ENCODE assay signal across 8 cellular contexts in genomic region chr9:84669008-84669292, GRCh38. TPM values are rescaled to one million over a fixed set of nuclear protein-coding genes. Genes with fewer than 3 reads are reported as not detected.
A peak's percentile ranks its signal among the peaks of the same experiment; 100 is the strongest.
DNase-seq lines count a peak whose midpoint lies in the region; ATAC-seq and TF ChIP-seq lines count a peak whose summit lies in the region.

No MANE protein-coding gene starts in this region.

- no peak for DNase-seq in cardiac muscle cell (ENCODE audit: low read depth in 1 of 2, low spot score in 1 of 2)
- no peak for DNase-seq in Right ventricle myocardium superior
- no peak for DNase-seq in breast epithelium (ENCODE audit: low spot score in 2 of 2)
- peak; percentile 33 for DNase-seq in mesenchymal stem cell
- DNase-seq in upper lobe of left lung = no peak
- no peak for DNase-seq in NAMALWA (ENCODE audit: low spot score)
- no peak for DNase-seq in KBM-7

- no peak overlapping the region for H3K23ac ChIP-seq in mesenchymal stem cell (ENCODE audit: low read length in 2 of 2)

- no peak overlapping the region for H2AFZ ChIP-seq in mesenchymal stem cell (ENCODE audit: low read depth, low read length)

- no peak overlapping the region for H4K8ac ChIP-seq in mesenchymal stem cell (ENCODE audit: low read length)

- peak overlapping the region; percentile 78 for H3K4me2 ChIP-seq in mesenchymal stem cell (ENCODE audit: low read length, poor library complexity, severe bottlenecking)

- H2BK120ac ChIP-seq in mesenchymal stem cell (ENCODE audit: low read depth, low read length) = no peak overlapping the region

- WGBS in mesenchymal stem cell = 0% methylated on average over 4 of the region's 8 CpGs
- WGBS in upper lobe of left lung, 2 donors = 2% methylated on average over 8 of the region's 8 CpGs

- H3K4me3 ChIP-seq in cardiac muscle cell = peak overlapping the region; percentile 32
- H3K4me3 ChIP-seq in breast epithelium = peak overlapping the region; percentile 68 to 84 (median 69)
- peak overlapping the region in 1 of 2 experiments; percentile 81 for H3K4me3 ChIP-seq in mesenchymal stem cell (ENCODE audit: insufficient read depth in 1 of 2, low read depth in 1 of 2, low read length in 2 of 2)
- H3K4me3 ChIP-seq in upper lobe of left lung = peak overlapping the region in 3 of 4 donors; percentile 35 to 53 (median 53)

- H4K91ac ChIP-seq in mesenchymal stem cell (ENCODE audit: low read length) = no peak overlapping the region

- TF ChIP-seq CTCF in cardiac muscle cell (IDR thresholded peaks at IDR 0.05; ENCODE audit: low read depth, low read length) (no peak), breast epithelium (IDR thresholded peaks at IDR 0.05) (no peak), upper lobe of left lung (IDR thresholded peaks at IDR 0.05) (no peak)

- H3K9ac ChIP-seq in mesenchymal stem cell (ENCODE audit: low read length) = peak overlapping the region; percentile 62

- H3K27me3 ChIP-seq in cardiac muscle cell = peaks cover 78% of the 10 kb centered on the region
- H3K27me3 ChIP-seq in breast epithelium = peaks cover 3 to 9% of the 10 kb centered on the region in 2 donors
- peaks cover 38 to 50% of the 10 kb centered on the region in 2 experiments for H3K27me3 ChIP-seq in mesenchymal stem cell (ENCODE audit: control insufficient read depth in 1 of 2, insufficient read depth in 1 of 2, low read length in 2 of 2)
- peaks cover 0 to 12% (median 6%) of the 10 kb centered on the region in 4 donors for H3K27me3 ChIP-seq in upper lobe of left lung

- ATAC-seq in Right ventricle myocardium superior (ENCODE audit: poor library complexity) = no peak
- no peak for ATAC-seq in upper lobe of left lung (ENCODE audit: low FRiP score in 2 of 2)
- no peak for ATAC-seq in HG03457 (IDR thresholded peaks at IDR 0.05; ENCODE audit: unreplicated experiment)

- intact Hi-C loops in Right ventricle myocardium superior (cut with DNase I) = no loop called here
- intact Hi-C loops in breast epithelium (cut with DNase I; ENCODE audit: low total_unique reads) = loop anchor here (10.0 kb wide), 1 partner anchor 286 kb away; no protein-coding TSS in a partner anchor

- H3K18ac ChIP-seq in mesenchymal stem cell (ENCODE audit: low read depth in 1 of 2, low read length in 2 of 2) = no peak overlapping the region

- TF ChIP-seq EP300 in upper lobe of left lung (IDR thresholded peaks at IDR 0.05) = no peak

- no peak overlapping the region for H2BK12ac ChIP-seq in mesenchymal stem cell (ENCODE audit: low read length in 2 of 2)

- H3K27ac ChIP-seq in cardiac muscle cell (no peak overlapping the region), breast epithelium (peak overlapping the region; percentile 96 to 97), mesenchymal stem cell (ENCODE audit: low read length, poor library complexity, severe bottlenecking) (no peak overlapping the region), upper lobe of left lung (peak overlapping the region in 1 of 4 donors; percentile 80)

- no peak overlapping the region for H3K14ac ChIP-seq in mesenchymal stem cell (ENCODE audit: low read length in 2 of 2)

- in situ Hi-C loops in KBM-7 (cut with MboI; ENCODE audit: low pct_unique_long_range_greater_than_20kb, low sequenced_read_pairs) = no loop called here

- TF ChIP-seq POLR2A in breast epithelium (IDR thresholded peaks at IDR 0.05) = no peak
- TF ChIP-seq POLR2A in upper lobe of left lung (IDR thresholded peaks at IDR 0.05) = no peak

- H3K4me1 ChIP-seq in cardiac muscle cell (ENCODE audit: low read depth) (peaks cover 8% of the 10 kb centered on the region), breast epithelium (no peaks in the 10 kb centered on the region), mesenchymal stem cell (ENCODE audit: control insufficient read depth, insufficient read depth, low read depth, low read length) (peaks cover 26% of the 10 kb centered on the region), upper lobe of left lung (peaks cover 25 to 36% (median 31%) of the 10 kb centered on the region in 4 donors)

- H2BK5ac ChIP-seq in mesenchymal stem cell (ENCODE audit: low read depth, low read length, poor library complexity, severe bottlenecking) = no peak overlapping the region

- H2BK15ac ChIP-seq in mesenchymal stem cell (ENCODE audit: low read depth, poor library complexity, severe bottlenecking) = no peak overlapping the region

- H3K9me3 ChIP-seq in cardiac muscle cell (ENCODE audit: low read depth) (no peaks in the 10 kb centered on the region), breast epithelium (peaks cover 0 to 5% of the 10 kb centered on the region in 2 donors), mesenchymal stem cell (ENCODE audit: control insufficient read depth, low read length) (no peaks in the 10 kb centered on the region), upper lobe of left lung (no peaks in the 10 kb centered on the region)

- no peak overlapping the region for H3K4ac ChIP-seq in mesenchymal stem cell (ENCODE audit: low read depth in 1 of 2, low read length in 2 of 2)

- H2AK5ac ChIP-seq in mesenchymal stem cell (ENCODE audit: low read length, severe bottlenecking) = no peak overlapping the region

- H3K79me1 ChIP-seq in mesenchymal stem cell (replicated peaks; ENCODE audit: low read length, poor library complexity, severe bottlenecking) = no peaks in the 10 kb centered on the region

- H3K36me3 ChIP-seq in cardiac muscle cell (no peaks in the 10 kb centered on the region), breast epithelium (no peaks in the 10 kb centered on the region), mesenchymal stem cell (ENCODE audit: control insufficient read depth in 1 of 2, insufficient read depth in 2 of 2, low read depth in 1 of 2, low read length in 2 of 2) (no peaks in the 10 kb centered on the region), upper lobe of left lung (no peaks in the 10 kb centered on the region)

RNA-seq across cellular contexts. Expression of gene NTRK2, which starts 0.6 kb away (rescaled TPM):
- 1.3 and 2.5 TPM in 2 replicates for total RNA-seq in cardiac muscle cell
- 0.74 and 1.3 TPM in 2 replicates for polyA plus RNA-seq in cardiac muscle cell
- 4.5 TPM for total RNA-seq in Right ventricle myocardium superior
- 100 to 1,000 TPM in 2 of 3 donors, 10 to 100 TPM in 1; 25.9 to 134 (median 112) TPM for total RNA-seq in breast epithelium
- 0.17 TPM for polyA plus RNA-seq in mesenchymal stem cell (2013, experiment 1 of 2)
- polyA plus RNA-seq in mesenchymal stem cell (2013, experiment 2 of 2) = 0.18 TPM
- 10 to 100 TPM in 1 of 6 donors, 1 to 10 TPM in 3, under 1 TPM in 2; 0.30 to 16.8 (median 2.6) TPM for total RNA-seq in upper lobe of left lung

Comparison
In these comparisons a context has a peak if more than half of its experiments do, and no peak if none do; other contexts are left out.
1. H3K27ac ChIP-seq: peak in breast epithelium (2 of 2); none in cardiac muscle cell (single experiment) and mesenchymal stem cell (single experiment).